8 cellular contexts compared by ENCODE assay signal in genomic region chr3:71010731-71011455, GRCh38.
DNase-seq lines count a peak whose midpoint lies in the region; ATAC-seq, FAIRE-seq and TF ChIP-seq lines count a peak whose summit lies in the region.

No MANE protein-coding gene starts in this region.

- ATAC-seq in HG02763 (IDR thresholded peaks at IDR 0.05; ENCODE audit: unreplicated experiment) (peak; percentile 56), WTC11 (no peak)

- intact Hi-C loops in dorsolateral prefrontal cortex (cut with DNase I) = no loop called here

- no peaks in the 10 kb centered on the region for H3K27me3 ChIP-seq in dorsolateral prefrontal cortex
- H3K27me3 ChIP-seq in endodermal cell (ENCODE audit: control insufficient read depth, insufficient read depth, low read length, poor library complexity, severe bottlenecking) = no peaks in the 10 kb centered on the region

- H3K27ac ChIP-seq in dorsolateral prefrontal cortex (peak overlapping the region in 7 of 59 donors; percentile 3 to 29 (median 11)), endodermal cell (ENCODE audit: low read depth, low read length) (no peak overlapping the region)

- H3K9ac ChIP-seq in endodermal cell (ENCODE audit: extremely low read depth, low read length, poor library complexity, severe bottlenecking) = no peak overlapping the region

- no peak overlapping the region for H3K4me3 ChIP-seq in epithelial cell of esophagus (ENCODE audit: low read length)
- no peak overlapping the region for H3K4me3 ChIP-seq in dorsolateral prefrontal cortex
- no peak overlapping the region for H3K4me3 ChIP-seq in endodermal cell (ENCODE audit: low read length)

- DNase-seq in GM12891 (ENCODE audit: insufficient read length, low spot score) (no peak), WTC11 (ENCODE audit: low spot score) (no peak), epithelial cell of esophagus (ENCODE audit: low read depth) (peak; percentile 32), dorsolateral prefrontal cortex (no peak), endodermal cell (no peak), NCI-H1436 (lab: John Stamatoyannopoulos, UW) (no peak)
- DNase-seq in stimulated activated CD8-positive, alpha-beta memory T cell treated with anti-CD3 and anti-CD28 coated beads, Interleukin-7, amount 100 ng/mL, for 24 hours (ENCODE audit: low read depth) = peak; percentile 47

- H3K27me3 Mint-ChIP-seq in WTC11 (ENCODE audit: low read depth) (peaks cover 22% of the 10 kb centered on the region), endodermal cell (ENCODE audit: insufficient read depth) (no peaks in the 10 kb centered on the region)

- POLR2A ChIA-PET in WTC11 (lab: Charles Lee) = no interaction called here

- H3K4me1 Mint-ChIP-seq in WTC11 (peaks cover 21% of the 10 kb centered on the region), endodermal cell (peaks cover 22% of the 10 kb centered on the region)

- 90 to 92% methylated on average over 3 of the region's 3 CpGs for WGBS in endodermal cell (ENCODE audit: insufficient coverage in 1 of 2, insufficient read length in 1 of 2), 2 experiments

- TF ChIP-seq CTCF in WTC11 (IDR thresholded peaks at IDR 0.05) (no peak), epithelial cell of esophagus (IDR thresholded peaks at IDR 0.05; ENCODE audit: insufficient read depth, low read depth, low read length, missing control alignments) (no peak), dorsolateral prefrontal cortex (IDR thresholded peaks at IDR 0.05 in 54 of 56, conservative IDR thresholded peaks at IDR 0.05 in 2 of 56; ENCODE audit: low read depth in 1 of 56, partially characterized antibody in 56 of 56) (no peak), endodermal cell (conservative IDR thresholded peaks at IDR 0.05) (no peak)

- H3K27ac Mint-ChIP-seq in WTC11 (no peak overlapping the region), endodermal cell (no peak overlapping the region)

- peaks cover 9% of the 10 kb centered on the region for H3K9me3 ChIP-seq in endodermal cell (ENCODE audit: control insufficient read depth, low read length)

- TF ChIP-seq POLR2A in GM12891 (IDR thresholded peaks at IDR 0.05; ENCODE audit: low read depth, low read length) = no peak

- FAIRE-seq in GM12891 (lab: Jason Lieb, UNC) = peak; percentile 33

- H3K36me3 Mint-ChIP-seq in WTC11 (peaks cover 24% of the 10 kb centered on the region), endodermal cell (ENCODE audit: low read depth) (peaks cover 29% of the 10 kb centered on the region)

- CTCF ChIA-PET in WTC11 (lab: Charles Lee) = no interaction called here

- H3K9me3 Mint-ChIP-seq in WTC11 (peaks cover 16% of the 10 kb centered on the region), endodermal cell (peaks cover 17% of the 10 kb centered on the region)

- H3K4me3 Mint-ChIP-seq in WTC11 (no peak overlapping the region), endodermal cell (no peak overlapping the region)

- H3K4me1 ChIP-seq in endodermal cell (ENCODE audit: control insufficient read depth, insufficient read depth, low read length) = peaks cover 5% of the 10 kb centered on the region

- no peaks in the 10 kb centered on the region for H3K36me3 ChIP-seq in endodermal cell (ENCODE audit: control insufficient read depth, insufficient read depth, low read length)

TF ChIP-seq in GM12891, 5 proteins besides CTCF, POLR2A, EP300 and RAD21:
- TF ChIP-seq TAF1 (IDR thresholded peaks at IDR 0.05; ENCODE audit: low read depth, low read length) (no peak), POU2F2 (IDR thresholded peaks at IDR 0.05; ENCODE audit: low read depth, low read length) (no peak), SPI1 (IDR thresholded peaks at IDR 0.05; ENCODE audit: low read depth, low read length) (peak; percentile 56; the same call in 1 of the 2 replicates), POLR2AphosphoS5 (IDR thresholded peaks at IDR 0.05; ENCODE audit: low read depth, low read length) (no peak)

TF ChIP-seq in WTC11, 78 proteins besides CTCF, POLR2A, EP300 and RAD21:
- TF ChIP-seq USF1 (CRISPR knock-in tag; IDR thresholded peaks at IDR 0.05) = no peak
- peak; percentile 38; the same call in 1 of the 2 replicates for TF ChIP-seq USF2 (CRISPR knock-in tag; IDR thresholded peaks at IDR 0.05)
- peak; percentile 55 for TF ChIP-seq NFYB (CRISPR knock-in tag; conservative IDR thresholded peaks at IDR 0.05; ENCODE audit: low read depth)
- no peak for TF ChIP-seq ELF4 (CRISPR knock-in tag; IDR thresholded peaks at IDR 0.05; ENCODE audit: low read depth)

Comparison
In these comparisons a context has a peak if more than half of its experiments do, and no peak if none do; other contexts are left out.
1. DNase-seq: peak in epithelial cell of esophagus (single experiment) and stimulated activated CD8-positive, alpha-beta memory T cell treated with anti-CD3 and anti-CD28 coated beads, Interleukin-7, amount 100 ng/mL, for 24 hours (single experiment); none in GM12891 (single experiment), WTC11 (single experiment), dorsolateral prefrontal cortex (0 of 10), endodermal cell (single experiment) and NCI-H1436 (single experiment).